8 cellular contexts compared by ENCODE assay signal in genomic region chr17:67993998-67994361, GRCh38. TPM values are rescaled to one million over a fixed set of nuclear protein-coding genes. Genes with fewer than 3 reads are reported as not detected.
DNase-seq lines count a peak whose midpoint lies in the region; ATAC-seq and TF ChIP-seq lines count a peak whose summit lies in the region.

No MANE protein-coding gene starts in this region.

- no peaks in the 10 kb centered on the region for H3K9me3 Mint-ChIP-seq in progenitor cell of endocrine pancreas (ENCODE audit: low read depth)

- H3K27ac Mint-ChIP-seq in T-helper 17 cell, result no peak overlapping the region
- peak overlapping the region; percentile 93 for H3K27ac Mint-ChIP-seq in progenitor cell of endocrine pancreas

- peaks cover 3% of the 10 kb centered on the region for H3K36me3 Mint-ChIP-seq in T-helper 17 cell (ENCODE audit: low read depth)
- no peaks in the 10 kb centered on the region for H3K36me3 Mint-ChIP-seq in progenitor cell of endocrine pancreas (ENCODE audit: insufficient read depth)

- H3K4me1 ChIP-seq in ES-I3 (ENCODE audit: insufficient read depth, low read length), result peaks cover 8% of the 10 kb centered on the region

- peak overlapping the region; percentile 96 for H3K9ac ChIP-seq in ES-I3 (ENCODE audit: low read depth, low read length)

- H3K27me3 Mint-ChIP-seq in T-helper 17 cell (peaks cover 14% of the 10 kb centered on the region), progenitor cell of endocrine pancreas (peaks cover 13% of the 10 kb centered on the region)

- H3K9me3 ChIP-seq in ES-I3 (ENCODE audit: control insufficient read depth, insufficient read depth, low read length) (no peaks in the 10 kb centered on the region), T-helper 17 cell (ENCODE audit: control insufficient read depth, low read length, poor library complexity, severe bottlenecking) (no peaks in the 10 kb centered on the region)

- H3K4me3 ChIP-seq in HFF-Myc (replicated peaks; ENCODE audit: low read depth, low read length) (peak overlapping the region; percentile 62), fibroblast of villous mesenchyme (ENCODE audit: low read depth, low read length) (peak overlapping the region; percentile 78)

- no peak for ATAC-seq in T-helper 17 cell
- no peak for ATAC-seq in GM19328 (IDR thresholded peaks at IDR 0.05; ENCODE audit: unreplicated experiment)

- TF ChIP-seq CTCF in HFF-Myc (IDR thresholded peaks at IDR 0.05; ENCODE audit: low read depth, low read length, missing control alignments) (no peak), fibroblast of villous mesenchyme (IDR thresholded peaks at IDR 0.05; ENCODE audit: insufficient read depth, low read depth, low read length) (no peak), progenitor cell of endocrine pancreas (IDR thresholded peaks at IDR 0.05; ENCODE audit: unreplicated experiment) (no peak)

- DNase-seq in HFF-Myc (ENCODE audit: extremely low read depth, low read depth), result no peak
- DNase-seq in T-helper 17 cell, result no peak
- DNase-seq in fibroblast of villous mesenchyme (ENCODE audit: low read depth), result no peak
- no peak for DNase-seq in progenitor cell of endocrine pancreas (ENCODE audit: low spot score, unreplicated experiment)
- no peak for DNase-seq in MV-4-11 (lab: John Stamatoyannopoulos, UW)
- no peak for DNase-seq in activated CD4-positive, CD25-positive, alpha-beta regulatory T cell treated with anti-CD3 and anti-CD28 coated beads, Interleukin-2, amount 50 U/mL, for 72 hours

- peak overlapping the region; percentile 96 for H3K4me3 Mint-ChIP-seq in T-helper 17 cell
- peak overlapping the region; percentile 76 for H3K4me3 Mint-ChIP-seq in progenitor cell of endocrine pancreas (ENCODE audit: low read depth)

- H3K4me1 Mint-ChIP-seq in T-helper 17 cell (peaks cover 30% of the 10 kb centered on the region), progenitor cell of endocrine pancreas (ENCODE audit: low read depth) (peaks cover 17% of the 10 kb centered on the region)

- H3K36me3 ChIP-seq in ES-I3 (ENCODE audit: insufficient read depth, low read length), result 0 out of 2 replicates have a peak, but pooled peaks cover 3% of the 10 kb centered on the region

RNA-seq across cellular contexts. Expression of gene C17orf58, which starts 2.3 kb away (rescaled TPM):
- total RNA-seq in T-helper 17 cell (under 1 TPM; 0.37 to 0.55 TPM), fibroblast of villous mesenchyme (10.6 and 12.5 TPM in 2 replicates), progenitor cell of endocrine pancreas (10.9 and 12.9 TPM in 2 replicates)

RNA-seq across cellular contexts. Expression of gene KPNA2, which starts 41.6 kb away (rescaled TPM):
- total RNA-seq in T-helper 17 cell (10 to 100 TPM; 65.2 to 83.6 TPM), fibroblast of villous mesenchyme (115 and 229 TPM in 2 replicates), progenitor cell of endocrine pancreas (132 and 140 TPM in 2 replicates)
